Comparison of ENCODE assay signal across 1 cellular context in the genomic region with DNA sequence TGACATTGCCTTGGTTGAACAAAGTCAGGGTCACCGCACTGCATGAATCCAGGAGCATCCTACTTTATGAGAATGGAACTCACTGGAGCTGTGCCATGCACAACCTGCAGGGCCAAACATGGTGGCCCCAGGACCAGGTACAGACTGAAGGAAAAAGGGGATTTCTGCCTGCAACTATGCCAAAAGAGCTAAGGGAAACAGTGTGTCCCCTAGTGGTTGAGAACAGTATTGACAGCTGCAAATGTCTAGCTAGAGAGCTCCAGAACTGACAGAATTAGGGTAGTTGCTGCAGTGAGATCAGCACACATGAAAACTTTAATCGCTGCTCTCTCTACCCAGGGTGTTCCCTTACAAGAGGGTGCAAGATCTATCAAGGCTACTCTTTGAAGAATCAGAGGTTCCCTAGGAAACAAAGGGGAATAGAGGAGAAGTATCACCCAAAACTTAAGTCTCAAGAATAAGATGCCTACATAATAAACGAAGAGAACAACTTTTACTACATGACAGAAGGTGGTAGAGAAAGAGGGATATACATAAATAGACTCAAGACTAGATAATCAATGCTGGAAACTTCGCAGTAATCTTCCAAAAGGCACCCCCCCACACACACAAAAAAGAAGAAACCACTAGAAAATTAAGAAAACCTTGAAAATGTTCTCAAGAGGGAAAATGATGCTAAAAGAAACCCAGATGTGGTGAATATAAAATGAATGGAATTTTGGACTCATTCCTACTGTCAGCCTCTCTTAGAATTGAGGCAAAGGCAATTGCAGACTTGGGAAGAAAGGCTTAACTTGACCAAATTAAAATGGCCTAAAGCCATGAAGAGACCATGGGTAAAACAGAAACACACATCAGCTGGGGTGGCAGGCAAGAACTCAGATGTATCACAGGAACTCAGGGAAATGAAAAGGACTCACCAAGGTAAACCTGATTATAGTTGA.
TF ChIP-seq lines count a peak whose summit lies in the region.

No MANE protein-coding gene starts in this region.

TF ChIP-seq in K562, 482 proteins besides CTCF, POLR2A, EP300 and RAD21 (continued from another document):
- TF ChIP-seq, protein P1, sequence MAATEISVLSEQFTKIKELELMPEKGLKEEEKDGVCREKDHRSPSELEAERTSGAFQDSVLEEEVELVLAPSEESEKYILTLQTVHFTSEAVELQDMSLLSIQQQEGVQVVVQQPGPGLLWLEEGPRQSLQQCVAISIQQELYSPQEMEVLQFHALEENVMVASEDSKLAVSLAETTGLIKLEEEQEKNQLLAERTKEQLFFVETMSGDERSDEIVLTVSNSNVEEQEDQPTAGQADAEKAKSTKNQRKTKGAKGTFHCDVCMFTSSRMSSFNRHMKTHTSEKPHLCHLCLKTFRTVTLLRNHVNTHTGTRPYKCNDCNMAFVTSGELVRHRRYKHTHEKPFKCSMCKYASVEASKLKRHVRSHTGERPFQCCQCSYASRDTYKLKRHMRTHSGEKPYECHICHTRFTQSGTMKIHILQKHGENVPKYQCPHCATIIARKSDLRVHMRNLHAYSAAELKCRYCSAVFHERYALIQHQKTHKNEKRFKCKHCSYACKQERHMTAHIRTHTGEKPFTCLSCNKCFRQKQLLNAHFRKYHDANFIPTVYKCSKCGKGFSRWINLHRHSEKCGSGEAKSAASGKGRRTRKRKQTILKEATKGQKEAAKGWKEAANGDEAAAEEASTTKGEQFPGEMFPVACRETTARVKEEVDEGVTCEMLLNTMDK (IDR thresholded peaks at IDR 0.05; ENCODE audit: borderline replicate concordance, insufficient read depth, low read depth, low read length, poor library complexity, severe bottlenecking) = peak; percentile 16
- TF ChIP-seq, protein P2, sequence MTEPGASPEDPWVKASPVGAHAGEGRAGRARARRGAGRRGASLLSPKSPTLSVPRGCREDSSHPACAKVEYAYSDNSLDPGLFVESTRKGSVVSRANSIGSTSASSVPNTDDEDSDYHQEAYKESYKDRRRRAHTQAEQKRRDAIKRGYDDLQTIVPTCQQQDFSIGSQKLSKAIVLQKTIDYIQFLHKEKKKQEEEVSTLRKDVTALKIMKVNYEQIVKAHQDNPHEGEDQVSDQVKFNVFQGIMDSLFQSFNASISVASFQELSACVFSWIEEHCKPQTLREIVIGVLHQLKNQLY (CRISPR knock-in tag; conservative IDR thresholded peaks at IDR 0.05) = no peak
- TF ChIP-seq HMG20B (CRISPR knock-in tag; IDR thresholded peaks at IDR 0.05) = no peak
- no peak for TF ChIP-seq ZBTB1 (CRISPR knock-in tag; IDR thresholded peaks at IDR 0.05; ENCODE audit: borderline replicate concordance, low read depth)
- TF ChIP-seq STAT5B (CRISPR knock-in tag; IDR thresholded peaks at IDR 0.05) = no peak
- TF ChIP-seq RBBP5 (IDR thresholded peaks at IDR 0.05; ENCODE audit: borderline replicate concordance, insufficient read depth, low read length, poor library complexity, severe bottlenecking) = no peak
- TF ChIP-seq CCAR2 (IDR thresholded peaks at IDR 0.05; ENCODE audit: low read depth, low read length) = no peak
- TF ChIP-seq FOXK2 (conservative IDR thresholded peaks at IDR 0.05 in 1 of 2, IDR thresholded peaks at IDR 0.05 in 1 of 2; ENCODE audit: low read depth in 2 of 2) = no peak
- TF ChIP-seq HDAC2 (IDR thresholded peaks at IDR 0.05) = no peak
- no peak for TF ChIP-seq CEBPB (tag; IDR thresholded peaks at IDR 0.05)
- no peak for TF ChIP-seq TFAP4 (CRISPR knock-in tag; IDR thresholded peaks at IDR 0.05; ENCODE audit: borderline replicate concordance)
- TF ChIP-seq, protein P3, sequence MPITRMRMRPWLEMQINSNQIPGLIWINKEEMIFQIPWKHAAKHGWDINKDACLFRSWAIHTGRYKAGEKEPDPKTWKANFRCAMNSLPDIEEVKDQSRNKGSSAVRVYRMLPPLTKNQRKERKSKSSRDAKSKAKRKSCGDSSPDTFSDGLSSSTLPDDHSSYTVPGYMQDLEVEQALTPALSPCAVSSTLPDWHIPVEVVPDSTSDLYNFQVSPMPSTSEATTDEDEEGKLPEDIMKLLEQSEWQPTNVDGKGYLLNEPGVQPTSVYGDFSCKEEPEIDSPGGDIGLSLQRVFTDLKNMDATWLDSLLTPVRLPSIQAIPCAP (CRISPR knock-in tag; IDR thresholded peaks at IDR 0.05; ENCODE audit: borderline replicate concordance) = no peak
- no peak for TF ChIP-seq TCF3 (CRISPR knock-in tag; IDR thresholded peaks at IDR 0.05)
- no peak for TF ChIP-seq ETS1 (conservative IDR thresholded peaks at IDR 0.05; ENCODE audit: control insufficient read depth, low read depth, low read length)
- no peak for TF ChIP-seq NCOA4 (IDR thresholded peaks at IDR 0.05; ENCODE audit: partially characterized antibody)
- TF ChIP-seq PKNOX1 (IDR thresholded peaks at IDR 0.05) = 0 out of 2 replicates have a peak, but pooled peaks have one; percentile 21
- TF ChIP-seq RREB1 (CRISPR knock-in tag; IDR thresholded peaks at IDR 0.05) = no peak
- TF ChIP-seq MCM2 (IDR thresholded peaks at IDR 0.05; ENCODE audit: low read depth) = no peak
- TF ChIP-seq ZFP1 (CRISPR knock-in tag; IDR thresholded peaks at IDR 0.05) = no peak
- TF ChIP-seq ZNF133 (CRISPR knock-in tag; IDR thresholded peaks at IDR 0.05) = no peak
- no peak for TF ChIP-seq NFIC (IDR thresholded peaks at IDR 0.05)
- TF ChIP-seq SETDB1 (IDR thresholded peaks at IDR 0.05; ENCODE audit: low read length) = no peak
- no peak for TF ChIP-seq SOX6 (IDR thresholded peaks at IDR 0.05)
- peak; percentile 55; the same call in 1 of the 2 replicates for TF ChIP-seq KLF16 (IDR thresholded peaks at IDR 0.05)
- peak; percentile 44 for TF ChIP-seq SMC3 (conservative IDR thresholded peaks at IDR 0.05; ENCODE audit: insufficient read depth, low read depth, low read length)
- TF ChIP-seq NFYB (IDR thresholded peaks at IDR 0.05; ENCODE audit: extremely low read depth, insufficient read length) = no peak
- TF ChIP-seq RCOR1 (IDR thresholded peaks at IDR 0.05; ENCODE audit: borderline replicate concordance in 1 of 2, low read depth in 2 of 2, low read length in 2 of 2) = no peak
